Comparison of ENCODE assay signal across 1 cellular context in the genomic region with DNA sequence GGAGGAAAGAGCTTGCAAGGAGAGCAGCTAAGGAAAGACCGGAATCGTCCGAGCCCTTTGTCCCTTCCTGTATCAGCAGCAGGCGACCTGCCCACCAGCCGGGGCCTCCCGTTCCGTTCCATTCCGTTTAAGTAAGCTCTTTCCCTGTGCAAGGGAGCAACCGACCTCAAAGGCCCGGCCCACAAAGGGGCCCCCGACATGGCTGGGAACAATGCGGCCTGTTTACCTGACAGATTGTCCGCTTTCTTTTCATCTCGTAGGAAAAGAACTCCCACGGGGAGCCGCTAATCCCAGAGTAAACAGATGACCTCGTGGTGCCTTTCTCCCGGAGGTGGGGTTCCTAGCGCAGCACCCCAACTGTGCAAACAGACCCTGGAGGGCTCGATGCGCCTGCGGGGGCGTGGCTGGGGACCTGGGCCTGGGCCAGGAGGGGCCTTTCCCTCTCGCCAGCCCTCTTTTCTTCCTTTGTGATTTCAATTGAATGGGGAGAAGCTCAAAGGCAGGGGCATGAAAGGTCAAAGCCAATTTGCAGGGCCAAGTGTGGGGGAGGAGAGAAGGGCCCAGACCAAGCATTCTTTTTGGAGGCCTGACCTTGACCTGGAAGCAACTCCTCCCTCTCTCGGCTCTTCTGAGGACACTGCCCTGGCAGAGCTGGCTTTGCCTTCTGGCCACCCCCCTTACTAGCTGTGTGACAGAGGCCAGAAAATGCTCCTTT.
TF ChIP-seq lines count a peak whose summit lies in the region.

No MANE protein-coding gene starts in this region.

TF ChIP-seq in HepG2, 621 proteins besides CTCF, POLR2A, EP300 and RAD21 (continued from another document and continues in another):
- TF ChIP-seq, protein P1, sequence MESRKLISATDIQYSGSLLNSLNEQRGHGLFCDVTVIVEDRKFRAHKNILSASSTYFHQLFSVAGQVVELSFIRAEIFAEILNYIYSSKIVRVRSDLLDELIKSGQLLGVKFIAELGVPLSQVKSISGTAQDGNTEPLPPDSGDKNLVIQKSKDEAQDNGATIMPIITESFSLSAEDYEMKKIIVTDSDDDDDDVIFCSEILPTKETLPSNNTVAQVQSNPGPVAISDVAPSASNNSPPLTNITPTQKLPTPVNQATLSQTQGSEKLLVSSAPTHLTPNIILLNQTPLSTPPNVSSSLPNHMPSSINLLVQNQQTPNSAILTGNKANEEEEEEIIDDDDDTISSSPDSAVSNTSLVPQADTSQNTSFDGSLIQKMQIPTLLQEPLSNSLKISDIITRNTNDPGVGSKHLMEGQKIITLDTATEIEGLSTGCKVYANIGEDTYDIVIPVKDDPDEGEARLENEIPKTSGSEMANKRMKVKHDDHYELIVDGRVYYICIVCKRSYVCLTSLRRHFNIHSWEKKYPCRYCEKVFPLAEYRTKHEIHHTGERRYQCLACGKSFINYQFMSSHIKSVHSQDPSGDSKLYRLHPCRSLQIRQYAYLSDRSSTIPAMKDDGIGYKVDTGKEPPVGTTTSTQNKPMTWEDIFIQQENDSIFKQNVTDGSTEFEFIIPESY (CRISPR knock-in tag; IDR thresholded peaks at IDR 0.05) = peak; percentile 52; the same call in 1 of the 2 replicates
- TF ChIP-seq FOSL2 (CRISPR knock-in tag; IDR thresholded peaks at IDR 0.05) = peak; percentile 91
- TF ChIP-seq ZNF34 (CRISPR knock-in tag; IDR thresholded peaks at IDR 0.05; ENCODE audit: borderline replicate concordance) = peak; percentile 97; the same call in 1 of the 2 replicates
- TF ChIP-seq ZSCAN20 (CRISPR knock-in tag; IDR thresholded peaks at IDR 0.05; ENCODE audit: borderline replicate concordance) = peak; percentile 91; the same call in 1 of the 2 replicates
- TF ChIP-seq, protein P2, sequence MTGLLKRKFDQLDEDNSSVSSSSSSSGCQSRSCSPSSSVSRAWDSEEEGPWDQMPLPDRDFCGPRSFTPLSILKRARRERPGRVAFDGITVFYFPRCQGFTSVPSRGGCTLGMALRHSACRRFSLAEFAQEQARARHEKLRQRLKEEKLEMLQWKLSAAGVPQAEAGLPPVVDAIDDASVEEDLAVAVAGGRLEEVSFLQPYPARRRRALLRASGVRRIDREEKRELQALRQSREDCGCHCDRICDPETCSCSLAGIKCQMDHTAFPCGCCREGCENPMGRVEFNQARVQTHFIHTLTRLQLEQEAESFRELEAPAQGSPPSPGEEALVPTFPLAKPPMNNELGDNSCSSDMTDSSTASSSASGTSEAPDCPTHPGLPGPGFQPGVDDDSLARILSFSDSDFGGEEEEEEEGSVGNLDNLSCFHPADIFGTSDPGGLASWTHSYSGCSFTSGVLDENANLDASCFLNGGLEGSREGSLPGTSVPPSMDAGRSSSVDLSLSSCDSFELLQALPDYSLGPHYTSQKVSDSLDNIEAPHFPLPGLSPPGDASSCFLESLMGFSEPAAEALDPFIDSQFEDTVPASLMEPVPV (CRISPR knock-in tag; IDR thresholded peaks at IDR 0.05) = peak; percentile 96
- TF ChIP-seq PITX1 (CRISPR knock-in tag; IDR thresholded peaks at IDR 0.05) = peak; percentile 100
- TF ChIP-seq, protein P3, sequence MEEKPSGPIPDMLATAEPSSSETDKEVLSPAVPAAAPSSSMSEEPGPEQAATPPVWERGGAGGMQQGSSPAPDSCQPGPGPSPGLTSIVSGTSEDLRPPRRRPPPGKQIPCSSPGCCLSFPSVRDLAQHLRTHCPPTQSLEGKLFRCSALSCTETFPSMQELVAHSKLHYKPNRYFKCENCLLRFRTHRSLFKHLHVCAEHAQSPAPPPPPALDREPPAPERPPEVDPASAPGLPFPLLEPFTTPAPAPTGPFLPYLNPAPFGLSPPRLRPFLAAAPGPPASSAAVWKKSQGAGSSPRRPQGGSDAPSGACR (CRISPR knock-in tag; IDR thresholded peaks at IDR 0.05) = peak; percentile 79; the same call in 1 of the 2 replicates
- peak; percentile 99 for TF ChIP-seq HIVEP1 (CRISPR knock-in tag; IDR thresholded peaks at IDR 0.05)
- TF ChIP-seq, protein P4, sequence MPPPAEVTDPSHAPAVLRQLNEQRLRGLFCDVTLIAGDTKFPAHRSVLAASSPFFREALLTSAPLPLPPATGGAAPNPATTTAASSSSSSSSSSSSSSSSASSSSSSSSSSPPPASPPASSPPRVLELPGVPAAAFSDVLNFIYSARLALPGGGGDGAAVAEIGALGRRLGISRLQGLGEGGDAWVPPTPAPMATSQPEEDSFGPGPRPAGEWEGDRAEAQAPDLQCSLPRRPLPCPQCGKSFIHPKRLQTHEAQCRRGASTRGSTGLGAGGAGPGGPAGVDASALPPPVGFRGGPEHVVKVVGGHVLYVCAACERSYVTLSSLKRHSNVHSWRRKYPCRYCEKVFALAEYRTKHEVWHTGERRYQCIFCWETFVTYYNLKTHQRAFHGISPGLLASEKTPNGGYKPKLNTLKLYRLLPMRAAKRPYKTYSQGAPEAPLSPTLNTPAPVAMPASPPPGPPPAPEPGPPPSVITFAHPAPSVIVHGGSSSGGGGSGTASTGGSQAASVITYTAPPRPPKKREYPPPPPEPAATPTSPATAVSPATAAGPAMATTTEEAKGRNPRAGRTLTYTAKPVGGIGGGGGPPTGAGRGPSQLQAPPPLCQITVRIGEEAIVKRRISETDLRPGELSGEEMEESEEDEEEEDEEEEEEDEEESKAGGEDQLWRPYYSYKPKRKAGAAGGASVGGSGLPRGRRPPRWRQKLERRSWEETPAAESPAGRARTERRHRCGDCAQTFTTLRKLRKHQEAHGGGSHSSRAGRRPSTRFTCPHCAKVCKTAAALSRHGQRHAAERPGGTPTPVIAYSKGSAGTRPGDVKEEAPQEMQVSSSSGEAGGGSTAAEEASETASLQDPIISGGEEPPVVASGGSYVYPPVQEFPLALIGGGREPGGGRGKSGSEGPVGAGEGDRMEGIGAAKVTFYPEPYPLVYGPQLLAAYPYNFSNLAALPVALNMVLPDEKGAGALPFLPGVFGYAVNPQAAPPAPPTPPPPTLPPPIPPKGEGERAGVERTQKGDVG (CRISPR knock-in tag; IDR thresholded peaks at IDR 0.05; ENCODE audit: borderline replicate concordance) = peak; percentile 98; the same call in 1 of the 2 replicates
- TF ChIP-seq, protein P5, sequence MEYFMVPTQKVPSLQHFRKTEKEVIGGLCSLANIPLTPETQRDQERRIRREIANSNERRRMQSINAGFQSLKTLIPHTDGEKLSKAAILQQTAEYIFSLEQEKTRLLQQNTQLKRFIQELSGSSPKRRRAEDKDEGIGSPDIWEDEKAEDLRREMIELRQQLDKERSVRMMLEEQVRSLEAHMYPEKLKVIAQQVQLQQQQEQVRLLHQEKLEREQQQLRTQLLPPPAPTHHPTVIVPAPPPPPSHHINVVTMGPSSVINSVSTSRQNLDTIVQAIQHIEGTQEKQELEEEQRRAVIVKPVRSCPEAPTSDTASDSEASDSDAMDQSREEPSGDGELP (IDR thresholded peaks at IDR 0.05; ENCODE audit: borderline replicate concordance, low read depth) = peak; percentile 87; the same call in 1 of the 2 replicates
- peak; percentile 58; the same call in 1 of the 2 replicates for TF ChIP-seq RBAK (CRISPR knock-in tag; IDR thresholded peaks at IDR 0.05)
- TF ChIP-seq, protein P6, sequence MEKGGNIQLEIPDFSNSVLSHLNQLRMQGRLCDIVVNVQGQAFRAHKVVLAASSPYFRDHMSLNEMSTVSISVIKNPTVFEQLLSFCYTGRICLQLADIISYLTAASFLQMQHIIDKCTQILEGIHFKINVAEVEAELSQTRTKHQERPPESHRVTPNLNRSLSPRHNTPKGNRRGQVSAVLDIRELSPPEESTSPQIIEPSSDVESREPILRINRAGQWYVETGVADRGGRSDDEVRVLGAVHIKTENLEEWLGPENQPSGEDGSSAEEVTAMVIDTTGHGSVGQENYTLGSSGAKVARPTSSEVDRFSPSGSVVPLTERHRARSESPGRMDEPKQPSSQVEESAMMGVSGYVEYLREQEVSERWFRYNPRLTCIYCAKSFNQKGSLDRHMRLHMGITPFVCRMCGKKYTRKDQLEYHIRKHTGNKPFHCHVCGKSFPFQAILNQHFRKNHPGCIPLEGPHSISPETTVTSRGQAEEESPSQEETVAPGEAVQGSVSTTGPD (CRISPR knock-in tag; IDR thresholded peaks at IDR 0.05) = peak; percentile 86; the same call in 1 of the 2 replicates
- TF ChIP-seq ZMYM3 (CRISPR knock-in tag; IDR thresholded peaks at IDR 0.05) = peak; percentile 93
- peak; percentile 99 for TF ChIP-seq ZNF501 (CRISPR knock-in tag; IDR thresholded peaks at IDR 0.05)
- TF ChIP-seq ZNF816 (CRISPR knock-in tag; IDR thresholded peaks at IDR 0.05; ENCODE audit: borderline replicate concordance) = peak; percentile 92; the same call in 1 of the 2 replicates
- TF ChIP-seq TAF1 (CRISPR knock-in tag; IDR thresholded peaks at IDR 0.05) = peak; percentile 70
- peak; percentile 79 for TF ChIP-seq KDM4B (CRISPR knock-in tag; IDR thresholded peaks at IDR 0.05)
- TF ChIP-seq, protein P7, sequence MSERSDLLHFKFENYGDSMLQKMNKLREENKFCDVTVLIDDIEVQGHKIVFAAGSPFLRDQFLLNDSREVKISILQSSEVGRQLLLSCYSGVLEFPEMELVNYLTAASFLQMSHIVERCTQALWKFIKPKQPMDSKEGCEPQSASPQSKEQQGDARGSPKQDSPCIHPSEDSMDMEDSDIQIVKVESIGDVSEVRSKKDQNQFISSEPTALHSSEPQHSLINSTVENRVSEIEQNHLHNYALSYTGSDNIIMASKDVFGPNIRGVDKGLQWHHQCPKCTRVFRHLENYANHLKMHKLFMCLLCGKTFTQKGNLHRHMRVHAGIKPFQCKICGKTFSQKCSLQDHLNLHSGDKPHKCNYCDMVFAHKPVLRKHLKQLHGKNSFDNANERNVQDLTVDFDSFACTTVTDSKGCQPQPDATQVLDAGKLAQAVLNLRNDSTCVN (CRISPR knock-in tag; IDR thresholded peaks at IDR 0.05; ENCODE audit: borderline replicate concordance) = peak; percentile 71; the same call in 1 of the 2 replicates
- TF ChIP-seq ETV6 (CRISPR knock-in tag; conservative IDR thresholded peaks at IDR 0.05) = peak; percentile 91
- TF ChIP-seq ZNF546 (CRISPR knock-in tag; conservative IDR thresholded peaks at IDR 0.05) = peak; percentile 77; the same call in 1 of the 2 replicates
- TF ChIP-seq, protein P8, sequence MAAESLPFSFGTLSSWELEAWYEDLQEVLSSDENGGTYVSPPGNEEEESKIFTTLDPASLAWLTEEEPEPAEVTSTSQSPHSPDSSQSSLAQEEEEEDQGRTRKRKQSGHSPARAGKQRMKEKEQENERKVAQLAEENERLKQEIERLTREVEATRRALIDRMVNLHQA (CRISPR knock-in tag; IDR thresholded peaks at IDR 0.05) = 0 out of 2 replicates have a peak, but pooled peaks have one; percentile 60
- peak; percentile 98; the same call in 1 of the 2 replicates for TF ChIP-seq ZNF431 (CRISPR knock-in tag; IDR thresholded peaks at IDR 0.05; ENCODE audit: borderline replicate concordance, low read depth)
- TF ChIP-seq CCAR2 (optimal IDR thresholded peaks at IDR 0.05; ENCODE audit: low read depth, low read length) = peak; percentile 93
- TF ChIP-seq, protein P9, sequence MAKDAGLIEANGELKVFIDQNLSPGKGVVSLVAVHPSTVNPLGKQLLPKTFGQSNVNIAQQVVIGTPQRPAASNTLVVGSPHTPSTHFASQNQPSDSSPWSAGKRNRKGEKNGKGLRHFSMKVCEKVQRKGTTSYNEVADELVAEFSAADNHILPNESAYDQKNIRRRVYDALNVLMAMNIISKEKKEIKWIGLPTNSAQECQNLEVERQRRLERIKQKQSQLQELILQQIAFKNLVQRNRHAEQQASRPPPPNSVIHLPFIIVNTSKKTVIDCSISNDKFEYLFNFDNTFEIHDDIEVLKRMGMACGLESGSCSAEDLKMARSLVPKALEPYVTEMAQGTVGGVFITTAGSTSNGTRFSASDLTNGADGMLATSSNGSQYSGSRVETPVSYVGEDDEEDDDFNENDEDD (CRISPR knock-in tag; IDR thresholded peaks at IDR 0.05; ENCODE audit: borderline replicate concordance) = peak; percentile 67; the same call in 1 of the 2 replicates
- TF ChIP-seq ZNF619 (CRISPR knock-in tag; IDR thresholded peaks at IDR 0.05) = no peak
- peak; percentile 97 for TF ChIP-seq TBX3 (IDR thresholded peaks at IDR 0.05; ENCODE audit: borderline replicate concordance)
- peak; percentile 60 for TF ChIP-seq ZNF263 (CRISPR knock-in tag; IDR thresholded peaks at IDR 0.05)
- TF ChIP-seq KAT7 (CRISPR knock-in tag; IDR thresholded peaks at IDR 0.05; ENCODE audit: borderline replicate concordance) = no peak; the same call in 1 of the 2 replicates
- TF ChIP-seq YEATS4 (CRISPR knock-in tag; IDR thresholded peaks at IDR 0.05; ENCODE audit: borderline replicate concordance) = peak; percentile 97
- no peak for TF ChIP-seq ZNF207 (IDR thresholded peaks at IDR 0.05; ENCODE audit: borderline replicate concordance)
- TF ChIP-seq NBN (conservative IDR thresholded peaks at IDR 0.05) = no peak
- peak; percentile 75 for TF ChIP-seq RBFOX2 (IDR thresholded peaks at IDR 0.05; ENCODE audit: low read depth, low read length)
- 0 out of 2 replicates have a peak, but pooled peaks have one; percentile 21 for TF ChIP-seq HNF4G (IDR thresholded peaks at IDR 0.05; ENCODE audit: borderline replicate concordance, low read depth, low read length)
- peak; percentile 90; the same call in 1 of the 2 replicates for TF ChIP-seq HNF4G (CRISPR knock-in tag; IDR thresholded peaks at IDR 0.05; ENCODE audit: borderline replicate concordance, low read depth)
- TF ChIP-seq, protein P10, sequence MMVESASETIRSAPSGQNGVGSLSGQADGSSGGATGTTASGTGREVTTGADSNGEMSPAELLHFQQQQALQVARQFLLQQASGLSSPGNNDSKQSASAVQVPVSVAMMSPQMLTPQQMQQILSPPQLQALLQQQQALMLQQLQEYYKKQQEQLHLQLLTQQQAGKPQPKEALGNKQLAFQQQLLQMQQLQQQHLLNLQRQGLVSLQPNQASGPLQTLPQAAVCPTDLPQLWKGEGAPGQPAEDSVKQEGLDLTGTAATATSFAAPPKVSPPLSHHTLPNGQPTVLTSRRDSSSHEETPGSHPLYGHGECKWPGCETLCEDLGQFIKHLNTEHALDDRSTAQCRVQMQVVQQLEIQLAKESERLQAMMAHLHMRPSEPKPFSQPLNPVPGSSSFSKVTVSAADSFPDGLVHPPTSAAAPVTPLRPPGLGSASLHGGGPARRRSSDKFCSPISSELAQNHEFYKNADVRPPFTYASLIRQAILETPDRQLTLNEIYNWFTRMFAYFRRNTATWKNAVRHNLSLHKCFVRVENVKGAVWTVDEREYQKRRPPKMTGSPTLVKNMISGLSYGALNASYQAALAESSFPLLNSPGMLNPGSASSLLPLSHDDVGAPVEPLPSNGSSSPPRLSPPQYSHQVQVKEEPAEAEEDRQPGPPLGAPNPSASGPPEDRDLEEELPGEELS (CRISPR knock-in tag; IDR thresholded peaks at IDR 0.05) = peak; percentile 100
- peak; percentile 99 for TF ChIP-seq BCL6 (CRISPR knock-in tag; IDR thresholded peaks at IDR 0.05)
- TF ChIP-seq, protein P11, sequence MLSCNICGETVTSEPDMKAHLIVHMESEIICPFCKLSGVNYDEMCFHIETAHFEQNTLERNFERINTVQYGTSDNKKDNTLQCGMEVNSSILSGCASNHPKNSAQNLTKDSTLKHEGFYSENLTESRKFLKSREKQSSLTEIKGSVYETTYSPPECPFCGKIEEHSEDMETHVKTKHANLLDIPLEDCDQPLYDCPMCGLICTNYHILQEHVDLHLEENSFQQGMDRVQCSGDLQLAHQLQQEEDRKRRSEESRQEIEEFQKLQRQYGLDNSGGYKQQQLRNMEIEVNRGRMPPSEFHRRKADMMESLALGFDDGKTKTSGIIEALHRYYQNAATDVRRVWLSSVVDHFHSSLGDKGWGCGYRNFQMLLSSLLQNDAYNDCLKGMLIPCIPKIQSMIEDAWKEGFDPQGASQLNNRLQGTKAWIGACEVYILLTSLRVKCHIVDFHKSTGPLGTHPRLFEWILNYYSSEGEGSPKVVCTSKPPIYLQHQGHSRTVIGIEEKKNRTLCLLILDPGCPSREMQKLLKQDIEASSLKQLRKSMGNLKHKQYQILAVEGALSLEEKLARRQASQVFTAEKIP (CRISPR knock-in tag; IDR thresholded peaks at IDR 0.05; ENCODE audit: borderline replicate concordance) = no peak
- TF ChIP-seq ZNF749 (CRISPR knock-in tag; IDR thresholded peaks at IDR 0.05; ENCODE audit: borderline replicate concordance) = peak; percentile 84; the same call in 1 of the 2 replicates
- TF ChIP-seq KDM1A (CRISPR knock-in tag; IDR thresholded peaks at IDR 0.05) = peak; percentile 29; the same call in 1 of the 2 replicates
- no peak for TF ChIP-seq NFRKB (IDR thresholded peaks at IDR 0.05)
- TF ChIP-seq ZSCAN9 (CRISPR knock-in tag; IDR thresholded peaks at IDR 0.05; ENCODE audit: borderline replicate concordance) = peak; percentile 98; the same call in 1 of the 2 replicates
